Comparison of ENCODE assay signal across 8 cellular contexts in genomic region chr11:85663080-85663729, GRCh38. TPM values are rescaled to one million over a fixed set of nuclear protein-coding genes. Genes with fewer than 3 reads are reported as not detected.
DNase-seq lines count a peak whose midpoint lies in the region; ATAC-seq and TF ChIP-seq lines count a peak whose summit lies in the region.

No MANE protein-coding gene starts in this region.

- H3K27me3 Mint-ChIP-seq in activated CD8-positive, alpha-beta T cell treated with anti-CD3 and anti-CD28 coated beads, Interleukin-2, amount 10 ng/mL, durations not matched to agents 7 days and 5 days (ENCODE audit: low read depth) = no peaks in the 10 kb centered on the region
- H3K27me3 Mint-ChIP-seq in stimulated activated naive CD8-positive, alpha-beta T cell treated with anti-CD3 and anti-CD28 coated beads, Interleukin-15, amount 100 ng/mL, for 72 hours = no peaks in the 10 kb centered on the region

- H3K36me3 Mint-ChIP-seq in activated CD8-positive, alpha-beta T cell treated with anti-CD3 and anti-CD28 coated beads, Interleukin-2, amount 10 ng/mL, durations not matched to agents 7 days and 5 days (ENCODE audit: low read depth) = peaks cover 55% of the 10 kb centered on the region

- no peak for TF ChIP-seq CTCF in right atrium auricular region (IDR thresholded peaks at IDR 0.05)

- peaks cover 44% of the 10 kb centered on the region for H3K4me1 Mint-ChIP-seq in activated CD8-positive, alpha-beta T cell treated with anti-CD3 and anti-CD28 coated beads, Interleukin-2, amount 10 ng/mL, durations not matched to agents 7 days and 5 days (ENCODE audit: low read depth)
- peaks cover 40% of the 10 kb centered on the region for H3K4me1 Mint-ChIP-seq in stimulated activated naive CD8-positive, alpha-beta T cell treated with anti-CD3 and anti-CD28 coated beads, Interleukin-15, amount 100 ng/mL, for 72 hours

- CTCF ChIA-PET in activated CD8-positive, alpha-beta T cell treated with anti-CD3 and anti-CD28 coated beads, Interleukin-2, amount 10 ng/mL, durations not matched to agents 7 days and 5 days (lab: Charles Lee) = interaction anchor here (1.1 to 2.6 kb wide), 5 partner anchors 13 to 192 kb away, joined by 3 to 20 read pairs (median 6); partner anchors contain the start of genes CCDC83 and TMEM126A

- H3K27ac ChIP-seq in right atrium auricular region = peak overlapping the region; percentile 97 to 98

- peak overlapping the region; percentile 98 for H3K4me3 Mint-ChIP-seq in activated CD8-positive, alpha-beta T cell treated with anti-CD3 and anti-CD28 coated beads, Interleukin-2, amount 10 ng/mL, durations not matched to agents 7 days and 5 days
- peak overlapping the region; percentile 94 for H3K4me3 Mint-ChIP-seq in stimulated activated naive CD8-positive, alpha-beta T cell treated with anti-CD3 and anti-CD28 coated beads, Interleukin-15, amount 100 ng/mL, for 72 hours

- H3K4me3 ChIP-seq in right atrium auricular region = peak overlapping the region; percentile 80 to 88
- H3K4me3 ChIP-seq in iPS-18c (ENCODE audit: insufficient read depth, low read depth, low read length) = peak overlapping the region; percentile 97

- H3K27ac Mint-ChIP-seq in activated CD8-positive, alpha-beta T cell treated with anti-CD3 and anti-CD28 coated beads, Interleukin-2, amount 10 ng/mL, durations not matched to agents 7 days and 5 days = peak overlapping the region; percentile 96
- peak overlapping the region; percentile 95 to 97 for H3K27ac Mint-ChIP-seq in stimulated activated naive CD8-positive, alpha-beta T cell treated with anti-CD3 and anti-CD28 coated beads, Interleukin-15, amount 100 ng/mL, for 72 hours

- peak; percentile 8 for ATAC-seq in activated CD8-positive, alpha-beta T cell treated with anti-CD3 and anti-CD28 coated beads, Interleukin-2, amount 10 ng/mL, durations not matched to agents 7 days and 5 days
- ATAC-seq in stimulated activated naive CD8-positive, alpha-beta T cell treated with anti-CD3 and anti-CD28 coated beads, Interleukin-15, amount 100 ng/mL, for 72 hours = peak; percentile 37
- ATAC-seq in HG02798 (IDR thresholded peaks at IDR 0.05; ENCODE audit: poor library complexity, unreplicated experiment) = no peak

- H3K36me3 ChIP-seq in right atrium auricular region = peaks cover 20% of the 10 kb centered on the region

- intact Hi-C loops in cardiac septum (cut with DNase I) = no loop called here

- DNase-seq in right atrium auricular region (ENCODE audit: low spot score) (no peak), cardiac septum (ENCODE audit: low spot score) (no peak), HuH-7 (ENCODE audit: low spot score) (no peak), cerebellar cortex (ENCODE audit: low spot score) (no peak)
- peak; percentile 38 for DNase-seq in activated CD8-positive, alpha-beta T cell treated with anti-CD3 and anti-CD28 coated beads, Interleukin-2, amount 10 ng/mL, durations not matched to agents 7 days and 5 days
- peak in 1 of 2 donors; percentile 19 for DNase-seq in stimulated activated naive CD8-positive, alpha-beta T cell treated with anti-CD3 and anti-CD28 coated beads, Interleukin-15, amount 100 ng/mL, for 72 hours

- H3K27me3 ChIP-seq in right atrium auricular region = no peaks in the 10 kb centered on the region

- peaks cover 0 to 60% of the 10 kb centered on the region in 2 donors for H3K4me1 ChIP-seq in right atrium auricular region

- no peaks in the 10 kb centered on the region for H3K9me3 ChIP-seq in right atrium auricular region
- no peaks in the 10 kb centered on the region for H3K9me3 ChIP-seq in iPS-18c (ENCODE audit: control insufficient read depth, insufficient read depth, low read length)

- no peaks in the 10 kb centered on the region for H3K9me3 Mint-ChIP-seq in activated CD8-positive, alpha-beta T cell treated with anti-CD3 and anti-CD28 coated beads, Interleukin-2, amount 10 ng/mL, durations not matched to agents 7 days and 5 days (ENCODE audit: insufficient read depth)
- no peaks in the 10 kb centered on the region for H3K9me3 Mint-ChIP-seq in stimulated activated naive CD8-positive, alpha-beta T cell treated with anti-CD3 and anti-CD28 coated beads, Interleukin-15, amount 100 ng/mL, for 72 hours

- POLR2A ChIA-PET in activated CD8-positive, alpha-beta T cell treated with anti-CD3 and anti-CD28 coated beads, Interleukin-2, amount 10 ng/mL, durations not matched to agents 7 days and 5 days (lab: Charles Lee) = interaction anchor here (0.9 to 2.9 kb wide), 17 partner anchors 10 to 192 kb away, joined by 3 to 41 read pairs (median 4); partner anchors contain the start of genes CCDC83, DLG2, SYTL2 and TMEM126A

RNA-seq across cellular contexts. Expression of gene CREBZF, which starts 1.7 kb away (rescaled TPM):
- total RNA-seq in right atrium auricular region = 10 to 100 TPM; 11.6 to 13.6 TPM
- total RNA-seq in cardiac septum = 19.4 TPM
- 10 to 100 TPM; 51.4 to 54.8 TPM for total RNA-seq in activated CD8-positive, alpha-beta T cell treated with anti-CD3 and anti-CD28 coated beads, Interleukin-2, amount 10 ng/mL, durations not matched to agents 7 days and 5 days

RNA-seq across cellular contexts. Expression of gene TMEM126A, which starts 15.4 kb away (rescaled TPM):
- 10 to 100 TPM; 33.8 to 70.6 TPM for total RNA-seq in right atrium auricular region
- total RNA-seq in cardiac septum = 44.0 TPM
- total RNA-seq in activated CD8-positive, alpha-beta T cell treated with anti-CD3 and anti-CD28 coated beads, Interleukin-2, amount 10 ng/mL, durations not matched to agents 7 days and 5 days = 10 to 100 TPM; 33.7 to 39.8 TPM

RNA-seq across cellular contexts. Expression of gene CCDC89, which starts 22.8 kb away (rescaled TPM):
- total RNA-seq in right atrium auricular region (1 to 10 TPM in 1 of 2 donors, under 1 TPM in 1; 0.24 to 1.1 TPM), cardiac septum (0.54 TPM)
- total RNA-seq in activated CD8-positive, alpha-beta T cell treated with anti-CD3 and anti-CD28 coated beads, Interleukin-2, amount 10 ng/mL, durations not matched to agents 7 days and 5 days = under 1 TPM; 0.23 to 0.63 TPM

RNA-seq across cellular contexts. Expression of gene TMEM126B, which starts 34.8 kb away (rescaled TPM):
- total RNA-seq in right atrium auricular region (10 to 100 TPM; 37.2 to 63.7 TPM), cardiac septum (45.2 TPM)
- 10 to 100 TPM; 51.4 to 57.8 TPM for total RNA-seq in activated CD8-positive, alpha-beta T cell treated with anti-CD3 and anti-CD28 coated beads, Interleukin-2, amount 10 ng/mL, durations not matched to agents 7 days and 5 days

RNA-seq across cellular contexts. Expression of gene DLG2, which starts 36.1 kb away (rescaled TPM):
- total RNA-seq in right atrium auricular region (1 to 10 TPM; 6.6 to 6.7 TPM), cardiac septum (9.9 TPM)
- 1 to 10 TPM; 1.3 to 1.6 TPM for total RNA-seq in activated CD8-positive, alpha-beta T cell treated with anti-CD3 and anti-CD28 coated beads, Interleukin-2, amount 10 ng/mL, durations not matched to agents 7 days and 5 days
